Comparison of ENCODE assay signal across 16 cellular contexts in the genomic region with DNA sequence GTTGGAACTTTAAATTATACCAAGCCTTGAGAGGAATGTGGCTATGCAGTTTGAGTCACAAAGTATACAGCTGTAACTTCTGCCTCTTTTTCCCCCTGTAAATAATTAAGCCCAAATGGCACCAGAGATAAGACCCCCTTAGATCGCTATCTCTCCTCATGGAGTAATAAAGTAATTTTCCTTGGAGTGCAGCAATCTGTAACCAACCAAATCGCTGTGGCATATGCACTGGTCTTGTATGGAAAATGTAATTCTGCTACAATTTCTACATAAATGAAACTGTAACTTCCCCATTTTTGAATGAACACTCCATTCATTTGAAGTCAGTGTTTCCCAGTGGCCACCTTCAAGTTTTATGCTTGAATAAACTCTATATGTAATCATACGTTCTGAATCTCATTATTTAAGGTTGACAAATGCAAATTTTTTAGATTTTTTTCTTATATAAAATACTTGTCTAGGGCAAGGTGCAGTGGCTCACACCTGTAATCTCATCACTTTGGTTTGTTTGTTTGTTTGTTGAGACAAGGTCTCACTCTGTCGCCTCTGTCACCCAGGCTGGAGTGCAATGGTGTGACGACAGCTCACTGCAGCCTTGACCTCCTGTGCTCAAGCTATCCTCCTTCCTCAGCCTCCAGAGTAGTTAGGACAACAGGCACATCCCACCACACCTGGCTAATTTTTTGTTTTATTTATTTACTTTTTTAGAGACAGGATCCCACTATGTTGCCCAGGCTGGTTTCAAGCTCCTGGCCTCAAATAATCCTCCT. TPM values are rescaled to one million over a fixed set of nuclear protein-coding genes. Genes with fewer than 3 reads are reported as not detected.
DNase-seq lines count a peak whose midpoint lies in the region; ATAC-seq, FAIRE-seq and TF ChIP-seq lines count a peak whose summit lies in the region.
"Had no signal": no experiment of that assay in that cellular context is flagged by ENCODE, and none has a peak within 500 bp of the region (broad histone marks: within the 10 kb centered on the region; RNA-seq: fewer than 3 reads in every experiment).

No MANE protein-coding gene starts in this region.

- SMC1A ChIA-PET in GM12878 (lab: Charles Lee; ENCODE audit: uncharacterized antibody, unreplicated experiment) = interaction anchor here (0.6 to 1.7 kb wide), 12 partner anchors 11 to 90 kb away, joined by 3 to 7 read pairs (median 3); no protein-coding TSS in a partner anchor

- H3K4me2 ChIP-seq in A549 (peak overlapping the region; percentile 73), GM12878 (ENCODE audit: control insufficient read depth, insufficient read depth) (no peak overlapping the region)

- TF ChIP-seq POLR2A in A549 (IDR thresholded peaks at IDR 0.05; ENCODE audit: low read length) (no peak), GM12878 (IDR thresholded peaks at IDR 0.05; ENCODE audit: low read depth, low read length) (no peak)

- H3K9ac ChIP-seq in GM12878 (ENCODE audit: control insufficient read depth, insufficient read depth, low read length) = no peak overlapping the region

- no peak for TF ChIP-seq RAD21 in A549 (conservative IDR thresholded peaks at IDR 0.05 in 1 of 2, IDR thresholded peaks at IDR 0.05 in 1 of 2)
- no peak for TF ChIP-seq RAD21 in GM12878 (IDR thresholded peaks at IDR 0.05; ENCODE audit: insufficient read depth, low read depth, low read length)

- BruUV-seq in GM12878 (replicated peaks; lab: Mats Ljungman, UMichigan) = no TSS peak

- TF ChIP-seq CTCF in A549 (IDR thresholded peaks at IDR 0.05) = no peak
- no peak for TF ChIP-seq CTCF in GM12878 (IDR thresholded peaks at IDR 0.05 in 2 of 3, conservative IDR thresholded peaks at IDR 0.05 in 1 of 3; ENCODE audit: control insufficient read depth in 2 of 3, extremely low read depth in 1 of 3, insufficient read depth in 1 of 3, low read depth in 3 of 3, low read length in 3 of 3)
- no peak for TF ChIP-seq CTCF in GM13976 (IDR thresholded peaks at IDR 0.05; ENCODE audit: borderline replicate concordance, control extremely low read depth, extremely low read depth, insufficient read depth, missing control alignments)
- no peak for TF ChIP-seq CTCF in lower lobe of right lung (IDR thresholded peaks at IDR 0.05)

- H3K9me3 ChIP-seq in A549 (no peaks in the 10 kb centered on the region), GM12878 (replicated peaks; ENCODE audit: control insufficient read depth, insufficient read depth, low read length) (no peaks in the 10 kb centered on the region), lower lobe of right lung (no peaks in the 10 kb centered on the region)
- H3K9me3 ChIP-seq: left ventricle myocardium inferior had no signal

- no peak overlapping the region for H2AFZ ChIP-seq in GM12878 (ENCODE audit: control insufficient read depth, low read depth, low read length)

- no peak for DNase-seq in A549 (ENCODE audit: low read depth in 1 of 2, low spot score in 1 of 2)
- DNase-seq in NOMO-1 treated with DMSO at 0.1 percent for 48 hours (lab: John Stamatoyannopoulos, UW; ENCODE audit: unreplicated experiment) = peak; percentile 78
- no peak for DNase-seq in GM12878 (ENCODE audit: low read depth, low spot score)
- DNase-seq in GM13976 (ENCODE audit: low spot score) = no peak
- no peak for DNase-seq in stimulated activated CD4-positive, alpha-beta T cell treated with anti-CD3 and anti-CD28 coated beads, Interleukin-2, amount 100 ng/mL, for 48 hours
- DNase-seq in NCI-H1930 (lab: John Stamatoyannopoulos, UW) = no peak
- no peak for DNase-seq in lower lobe of right lung
- DNase-seq: activated CD4-positive, alpha-beta T cell treated with anti-CD3 and anti-CD28 coated beads, Interleukin-2, amount 50 U/mL, for 4 hours; activated naive CD8-positive, alpha-beta T cell treated with anti-CD3 and anti-CD28 coated beads, Interleukin-2, amount 10 ng/mL, durations not matched to agents 7 days and 5 days; activated T-cell treated with anti-CD3 and anti-CD28 coated beads, Interleukin-2, amount 50 U/mL, for 24 hours; CD8-positive, alpha-beta T cell; GOT3; left ventricle myocardium inferior; stimulated activated CD4-positive, alpha-beta T cell treated with anti-CD3 and anti-CD28 coated beads, Interleukin-15, amount 100 ng/mL, for 24 hours had no signal

- H3K36me3 ChIP-seq in GM12878 (ENCODE audit: control insufficient read depth in 2 of 2, insufficient read depth in 2 of 2, low read length in 1 of 2) (no peaks in the 10 kb centered on the region), lower lobe of right lung (no peaks in the 10 kb centered on the region)
- H3K36me3 ChIP-seq: left ventricle myocardium inferior had no signal

- H3K4me1 ChIP-seq in A549 = peaks cover 57% of the 10 kb centered on the region
- H3K4me1 ChIP-seq in GM12878 (ENCODE audit: control insufficient read depth, insufficient read depth, low read length) = peaks cover 4% of the 10 kb centered on the region
- H3K4me1 ChIP-seq in lower lobe of right lung = peaks cover 6% of the 10 kb centered on the region

- ATAC-seq in A549 (peak in 1 of 2 experiments; percentile 54; a peak in 3 of 6 replicates), GM21447 (IDR thresholded peaks at IDR 0.05; ENCODE audit: unreplicated experiment) (peak; percentile 55), GM12878 (peak; percentile 84), lower lobe of right lung (no peak)
- ATAC-seq: CD8-positive, alpha-beta T cell had no signal

- 17% methylated on average over 5 of the region's 5 CpGs for WGBS in A549 (ENCODE audit: missing lambda C conversion rate)
- 44% methylated on average over 5 of the region's 5 CpGs for WGBS in GM12878 (ENCODE audit: insufficient coverage, insufficient replicate concordance, low lambda C conversion rate, missing lambda C conversion rate)

- no peaks in the 10 kb centered on the region for H3K79me2 ChIP-seq in GM12878 (ENCODE audit: control insufficient read depth, insufficient read depth, low read length)

- POLR2A ChIA-PET in A549 (lab: Yijun Ruan, JAX) = interaction anchor here (0.6 to 1.7 kb wide), 3 partner anchors 11 to 171 kb away, joined by 3 to 8 read pairs (median 5); partner anchors contain the start of gene PTBP3
- POLR2A ChIA-PET in GM12878 (lab: Charles Lee) = no interaction called here

- H3K4me3 ChIP-seq in A549 (no peak overlapping the region), GM12878 (no peak overlapping the region), lower lobe of right lung (no peak overlapping the region)
- H3K4me3 ChIP-seq: left ventricle myocardium inferior had no signal

- H3K27ac ChIP-seq in A549 = peak overlapping the region; percentile 64 to 77
- no peak overlapping the region for H3K27ac ChIP-seq in GM12878 (ENCODE audit: control insufficient read depth, insufficient read depth)
- H3K27ac ChIP-seq in lower lobe of right lung = no peak overlapping the region
- H3K27ac ChIP-seq: left ventricle myocardium inferior had no signal

- CTCF ChIA-PET in A549 (lab: Yijun Ruan, JAX) = interaction anchor here (0.9 to 3.2 kb wide), 3 partner anchors 9 to 49 kb away, joined by 3 to 13 read pairs (median 4); no protein-coding TSS in a partner anchor
- CTCF ChIA-PET in GM12878 (lab: Yijun Ruan, JAX) = interaction anchor here (0.7 to 1.5 kb wide), 5 partner anchors 14 to 661 kb away, joined by 3 to 6 read pairs (median 4); no protein-coding TSS in a partner anchor

- in situ Hi-C loops in GM12878 (cut with MboI) = no loop called here
- in situ Hi-C loops in GM13976 (cut with MboI; ENCODE audit: low sequenced_read_pairs, unreplicated experiment) = no loop called here

- intact Hi-C loops in GM12878 (cut with micrococcal nuclease; ENCODE audit: unreplicated experiment) (no loop called here), lower lobe of right lung (cut with DNase I) (no loop called here)

- RAD21 ChIA-PET in GM12878 (lab: Charles Lee; ENCODE audit: unreplicated experiment) = interaction anchor here (1.2 to 1.7 kb wide), 2 partner anchors 170 to 200 kb away, joined by 3 to 4 read pairs; no protein-coding TSS in a partner anchor

- no peak for FAIRE-seq in A549 (lab: Jason Lieb, UNC)
- no peak for FAIRE-seq in GM12878 (lab: Jason Lieb, UNC)
- FAIRE-seq: bronchial epithelial cell had no signal

- H4K20me1 ChIP-seq in GM12878 (ENCODE audit: control insufficient read depth, insufficient read depth) = no peaks in the 10 kb centered on the region

- H3K27me3 ChIP-seq in GM12878 (replicated peaks in 1 of 2; ENCODE audit: control insufficient read depth in 2 of 2, insufficient read depth in 2 of 2, low read length in 1 of 2) (no peaks in the 10 kb centered on the region), lower lobe of right lung (ENCODE audit: low read depth) (no peaks in the 10 kb centered on the region)

- TF ChIP-seq EP300 in A549 (IDR thresholded peaks at IDR 0.05) = peak in 1 of 2 experiments; percentile 25; a peak in 1 of 5 replicates
- TF ChIP-seq EP300 in GM12878 (IDR thresholded peaks at IDR 0.05; ENCODE audit: borderline replicate concordance in 1 of 2, control insufficient read depth in 1 of 2, low read depth in 2 of 2, low read length in 2 of 2) = no peak

TF ChIP-seq in GM12878, 131 proteins besides CTCF, POLR2A, EP300 and RAD21 (continues in another document):
- no peak for TF ChIP-seq KLF5 (IDR thresholded peaks at IDR 0.05; ENCODE audit: partially characterized antibody)

RNA-seq across cellular contexts. Expression of gene SUSD1, which starts 12.3 kb away (rescaled TPM):
- polyA plus RNA-seq in A549 (2011; rRNA removed) (18.6 and 21.7 TPM in 2 replicates), A549 (2017; fragmentation: RNase III; extraction: RNeasy Plus Mini Kit Qiagen cat#74134 plus additional on column Dnase treatment) (14.1 to 17.9 TPM (median 15.7 TPM) in 3 replicates), GM12878 (2011; rRNA removed) (7.6 and 9.1 TPM in 2 replicates), GM12878 (2014; fragmentation: Illumina TruSeq; extraction: Trizol) (11.9 and 13.6 TPM in 2 replicates), GM12878 (2014; fragmentation: Nextera tagmentation; extraction: Ambion mirVana) (10 to 100 TPM; 15.9 to 20.8 TPM), GM12878 (2014; rRNA removed) (10.6 and 12.8 TPM in 2 replicates), GM12878 (2016; fragmentation: Nextera tagmentation; extraction: Ambion mirVana) (1 to 10 TPM; 6.7 to 7.7 TPM)
- polyA plus RNA-seq in A549 (2012; cell fraction: cytosol; rRNA removed) = 6.3 and 7.3 TPM in 2 replicates
- polyA plus RNA-seq in A549 (2012; cell fraction: nucleus; rRNA removed) = 8.6 and 12.3 TPM in 2 replicates
- polyA minus RNA-seq in A549 (2011; rRNA and poly(A)+ RNA removed) = 22.4 and 24.8 TPM in 2 replicates
- 4.4 and 4.9 TPM in 2 replicates for total RNA-seq in GM12878 (2013; cell fraction: nucleolus; rRNA removed)
- total RNA-seq in GM12878 (2014; rRNA removed) (16.5 and 17.7 TPM in 2 replicates), GM12878 (2014; rRNA removed; fragmentation: Illumina TruSeq; extraction: Trizol) (11.7 and 12.3 TPM in 2 replicates), GM12878 (2021) (16.5 and 17.3 TPM in 2 replicates), lower lobe of right lung (49.4 TPM)
- 4.7 TPM for polyA plus RNA-seq in GM12878 (2011; ENCODE audit: low read depth)
- 7.7 and 8.5 TPM in 2 replicates for polyA plus RNA-seq in GM12878 (2011; cell fraction: cytosol; rRNA removed)
- polyA plus RNA-seq in GM12878 (2011; cell fraction: nucleus; rRNA removed) = 4.8 and 6.4 TPM in 2 replicates
- polyA plus RNA-seq in GM12878 (2012) = 5.2 and 8.0 TPM in 2 replicates
- 6.4 and 8.0 TPM in 2 replicates for polyA minus RNA-seq in GM12878 (2011; rRNA and poly(A)+ RNA removed)
- polyA minus RNA-seq in GM12878 (2011; cell fraction: cytosol; rRNA and poly(A)+ RNA removed) = 2.4 and 3.1 TPM in 2 replicates
- 2.2 and 2.7 TPM in 2 replicates for polyA minus RNA-seq in GM12878 (2011; cell fraction: nucleus; rRNA and poly(A)+ RNA removed)

Comparison
In these comparisons a context has a peak if more than half of its experiments do, and no peak if none do; other contexts are left out.
1. ATAC-seq: peak in GM21447 (single experiment) and GM12878 (single experiment); none in lower lobe of right lung (0 of 2).
2. H3K27ac ChIP-seq: peak in A549 (2 of 2); none in GM12878 (single experiment) and lower lobe of right lung (single experiment).
3. Of the 24 proteins assayed by ChIP-seq in both GM12878 and A549: peak only in GM12878: none; only in A549: MAX; in both: none; in neither: 21; mixed calls (peak in some experiments, not most) for 2.